Comparison of ENCODE assay signal across 9 cellular contexts in genomic region chr4:42282081-42282901, GRCh38.
DNase-seq lines count a peak whose midpoint lies in the region; ATAC-seq, FAIRE-seq and TF ChIP-seq lines count a peak whose summit lies in the region.
"Had no signal": no experiment of that assay in that cellular context is flagged by ENCODE, and none has a peak within 500 bp of the region (broad histone marks: within the 10 kb centered on the region; RNA-seq: fewer than 3 reads in every experiment).

No MANE protein-coding gene starts in this region.

- H3K4me2 ChIP-seq in A549 (peak overlapping the region; percentile 67), OCI-LY1 (ENCODE audit: low read length) (peak overlapping the region; percentile 27; the same call in 1 of the 2 replicates), mammary epithelial cell (ENCODE audit: insufficient read depth, low read depth, low read length) (peak overlapping the region; percentile 24)

- peak; percentile 93 to 97 for ATAC-seq in A549
- peak; percentile 84 for ATAC-seq in stimulated activated naive CD8-positive, alpha-beta T cell treated with anti-CD3 and anti-CD28 coated beads, Interleukin-15, amount 100 ng/mL, for 72 hours

- H4K20me1 ChIP-seq in OCI-LY1 (ENCODE audit: insufficient read depth, low read length) = no peaks in the 10 kb centered on the region
- H4K20me1 ChIP-seq in mammary epithelial cell (ENCODE audit: insufficient read depth, low read length) = no peaks in the 10 kb centered on the region

- H3K9me3 ChIP-seq in A549 (no peaks in the 10 kb centered on the region), OCI-LY1 (ENCODE audit: low read length) (no peaks in the 10 kb centered on the region), mammary epithelial cell (replicated peaks; ENCODE audit: insufficient read depth, low read length) (no peaks in the 10 kb centered on the region), kidney (ENCODE audit: control insufficient read depth in 1 of 2, low read length in 2 of 2) (no peaks in the 10 kb centered on the region)
- H3K9me3 ChIP-seq: SJSA1 had no signal

- no peak for TF ChIP-seq POLR2A in A549 (IDR thresholded peaks at IDR 0.05; ENCODE audit: low read length)

- no peaks in the 10 kb centered on the region for H3K9me3 Mint-ChIP-seq in stimulated activated naive CD8-positive, alpha-beta T cell treated with anti-CD3 and anti-CD28 coated beads, Interleukin-15, amount 100 ng/mL, for 72 hours

- TF ChIP-seq EP300 in A549 (IDR thresholded peaks at IDR 0.05) = no peak
- TF ChIP-seq EP300 in Ishikawa (IDR thresholded peaks at IDR 0.05; ENCODE audit: borderline replicate concordance) = no peak

- H3K27me3 Mint-ChIP-seq in stimulated activated naive CD8-positive, alpha-beta T cell treated with anti-CD3 and anti-CD28 coated beads, Interleukin-15, amount 100 ng/mL, for 72 hours = peaks cover 27% of the 10 kb centered on the region

- POLR2A ChIA-PET in A549 (lab: Yijun Ruan, JAX) = no interaction called here

- H3K27ac ChIP-seq in A549 (no peak overlapping the region), OCI-LY1 (ENCODE audit: low read depth, low read length, poor library complexity, severe bottlenecking) (no peak overlapping the region), mammary epithelial cell (ENCODE audit: insufficient read depth, low read depth, low read length) (no peak overlapping the region), kidney (ENCODE audit: low read depth in 2 of 2, low read length in 2 of 2) (no peak overlapping the region)
- H3K27ac ChIP-seq: SJSA1 had no signal

- no TSS peak for BruUV-seq in mammary epithelial cell (replicated peaks; lab: Mats Ljungman, UMichigan)

- in situ Hi-C loops in mammary epithelial cell (cut with MboI; ENCODE audit: low sequenced_read_pairs in 2 of 2) = loop anchor here in 1 of 2 donors (10.0 kb wide), 1 partner anchor 243 kb away; no protein-coding TSS in a partner anchor

- peaks cover 10% of the 10 kb centered on the region for H3K4me1 Mint-ChIP-seq in stimulated activated naive CD8-positive, alpha-beta T cell treated with anti-CD3 and anti-CD28 coated beads, Interleukin-15, amount 100 ng/mL, for 72 hours

- H3K9me2 ChIP-seq in OCI-LY1 (ENCODE audit: low read depth, low read length) = no peaks in the 10 kb centered on the region

- no peak overlapping the region for H3K27ac Mint-ChIP-seq in stimulated activated naive CD8-positive, alpha-beta T cell treated with anti-CD3 and anti-CD28 coated beads, Interleukin-15, amount 100 ng/mL, for 72 hours

- H3K4me3 Mint-ChIP-seq in stimulated activated naive CD8-positive, alpha-beta T cell treated with anti-CD3 and anti-CD28 coated beads, Interleukin-15, amount 100 ng/mL, for 72 hours = no peak overlapping the region

- 0 out of 3 replicates have a peak, but pooled peaks cover 8% of the 10 kb centered on the region for H3K4me1 ChIP-seq in A549
- peaks cover 14% of the 10 kb centered on the region for H3K4me1 ChIP-seq in OCI-LY1 (ENCODE audit: insufficient read depth, low read length, severe bottlenecking)
- H3K4me1 ChIP-seq in mammary epithelial cell (ENCODE audit: insufficient read depth, low read length) = peaks cover 6% of the 10 kb centered on the region
- no peaks in the 10 kb centered on the region for H3K4me1 ChIP-seq in kidney (ENCODE audit: control insufficient read depth in 1 of 2, insufficient read depth in 1 of 2, low read depth in 1 of 2, low read length in 2 of 2)
- H3K4me1 ChIP-seq: SJSA1 had no signal

- H3K27me3 ChIP-seq in OCI-LY1 (ENCODE audit: insufficient read depth, low read length) (no peaks in the 10 kb centered on the region), mammary epithelial cell (ENCODE audit: insufficient read depth, low read length) (no peaks in the 10 kb centered on the region)
- H3K27me3 ChIP-seq: SJSA1 had no signal

- no peak for FAIRE-seq in A549 (lab: Jason Lieb, UNC)
- peak; percentile 95 for FAIRE-seq in G401.6 (lab: Jason Lieb, UNC)
- FAIRE-seq in kidney (lab: Jason Lieb, UNC) = peak; percentile 63

- H3K79me2 ChIP-seq in OCI-LY1 (ENCODE audit: insufficient read depth, low read length) (no peaks in the 10 kb centered on the region), mammary epithelial cell (ENCODE audit: insufficient read depth, low read length) (no peaks in the 10 kb centered on the region)

- dilution Hi-C loops in mammary epithelial cell (cut with HindIII; ENCODE audit: low sequenced_read_pairs) = no loop called here

- CTCF ChIA-PET in A549 (lab: Yijun Ruan, JAX) = interaction anchor here (0.6 to 3.5 kb wide), 16 partner anchors 8 to 395 kb away, joined by 3 to 26 read pairs (median 3); partner anchors contain the start of gene SLC30A9
- CTCF ChIA-PET in mammary epithelial cell (lab: Charles Lee; ENCODE audit: low non-redundant PET) = no interaction called here

- no peaks in the 10 kb centered on the region for H3K36me3 ChIP-seq in OCI-LY1 (ENCODE audit: insufficient read depth, low read length)
- H3K36me3 ChIP-seq in mammary epithelial cell (ENCODE audit: insufficient read depth, low read length) = no peaks in the 10 kb centered on the region
- no peaks in the 10 kb centered on the region for H3K36me3 ChIP-seq in kidney (ENCODE audit: control insufficient read depth in 1 of 2, insufficient read depth in 2 of 2, low read length in 2 of 2)
- H3K36me3 ChIP-seq: SJSA1 had no signal

- peak; percentile 62 for TF ChIP-seq CTCF in A549 (IDR thresholded peaks at IDR 0.05)
- peak; percentile 90 for TF ChIP-seq CTCF in OCI-LY1 (IDR thresholded peaks at IDR 0.05; ENCODE audit: low read length)
- TF ChIP-seq CTCF in mammary epithelial cell (conservative IDR thresholded peaks at IDR 0.05 in 1 of 2, IDR thresholded peaks at IDR 0.05 in 1 of 2; ENCODE audit: extremely low read depth in 1 of 2, insufficient read depth in 1 of 2, low read depth in 1 of 2, low read length in 2 of 2) = peak; percentile 65 to 72
- TF ChIP-seq CTCF in kidney (IDR thresholded peaks at IDR 0.05; ENCODE audit: borderline replicate concordance, extremely low read depth, insufficient read depth) = peak; percentile 77

- H3K9ac ChIP-seq in OCI-LY1 (ENCODE audit: low read length) (no peak overlapping the region), mammary epithelial cell (ENCODE audit: insufficient read depth, low read length) (no peak overlapping the region), kidney (ENCODE audit: low read length in 2 of 2) (no peak overlapping the region)

- intact Hi-C loops in mammary epithelial cell (cut with micrococcal nuclease) = loop anchor here (1.0 to 5.0 kb wide), 3 partner anchors 237 to 1000 kb away; no protein-coding TSS in a partner anchor
- intact Hi-C loops in kidney (cut with DNase I) = loop anchor here (5.0 kb wide), 1 partner anchor 240 kb away; no protein-coding TSS in a partner anchor

- TF ChIP-seq RAD21 in A549 (conservative IDR thresholded peaks at IDR 0.05 in 1 of 2, IDR thresholded peaks at IDR 0.05 in 1 of 2) = peak; percentile 67 to 68; a peak in 4 of 5 replicates
- peak; percentile 84 for TF ChIP-seq RAD21 in Ishikawa (IDR thresholded peaks at IDR 0.05; ENCODE audit: low read depth)

- DNase-seq in A549 (ENCODE audit: low read depth in 1 of 2, low spot score in 1 of 2) (peak; percentile 47 to 63), H4 (ENCODE audit: low spot score) (peak; percentile 67), mammary epithelial cell (peak; percentile 37), kidney (no peak)
- peak; percentile 33 to 34 for DNase-seq in stimulated activated naive CD8-positive, alpha-beta T cell treated with anti-CD3 and anti-CD28 coated beads, Interleukin-15, amount 100 ng/mL, for 72 hours

- no peaks in the 10 kb centered on the region for H3F3A ChIP-seq in OCI-LY1 (ENCODE audit: insufficient read depth, low read length)

- H3K4me3 ChIP-seq in A549 (no peak overlapping the region; the same call in 2 of the 3 replicates), OCI-LY1 (ENCODE audit: low read depth, low read length, poor library complexity, severe bottlenecking) (no peak overlapping the region), mammary epithelial cell (replicated peaks in 1 of 3; ENCODE audit: insufficient read depth in 1 of 3, low read depth in 2 of 3, low read length in 3 of 3) (no peak overlapping the region), kidney (ENCODE audit: low read length in 2 of 2) (peak overlapping the region; percentile 36 to 37)
- H3K4me3 ChIP-seq: SJSA1 had no signal

- 18% methylated on average over 12 of the region's 12 CpGs for WGBS in A549 (ENCODE audit: missing lambda C conversion rate)
- WGBS in mammary epithelial cell (ENCODE audit: low coverage, missing lambda C conversion rate) = 9% methylated on average over 10 of the region's 12 CpGs

- no peak overlapping the region for H2AFZ ChIP-seq in OCI-LY1 (ENCODE audit: low read length)
- peak overlapping the region; percentile 17 for H2AFZ ChIP-seq in mammary epithelial cell (ENCODE audit: low read depth, low read length)

TF ChIP-seq in A549, 52 proteins besides CTCF, POLR2A, EP300 and RAD21:
- TF ChIP-seq MYC (IDR thresholded peaks at IDR 0.05; ENCODE audit: borderline replicate concordance, low read length) = no peak
- TF ChIP-seq SMC3 (IDR thresholded peaks at IDR 0.05) = peak; percentile 35

TF ChIP-seq in Ishikawa, 13 proteins besides CTCF, POLR2A, EP300 and RAD21 (continues in another document):
- TF ChIP-seq, protein P1, sequence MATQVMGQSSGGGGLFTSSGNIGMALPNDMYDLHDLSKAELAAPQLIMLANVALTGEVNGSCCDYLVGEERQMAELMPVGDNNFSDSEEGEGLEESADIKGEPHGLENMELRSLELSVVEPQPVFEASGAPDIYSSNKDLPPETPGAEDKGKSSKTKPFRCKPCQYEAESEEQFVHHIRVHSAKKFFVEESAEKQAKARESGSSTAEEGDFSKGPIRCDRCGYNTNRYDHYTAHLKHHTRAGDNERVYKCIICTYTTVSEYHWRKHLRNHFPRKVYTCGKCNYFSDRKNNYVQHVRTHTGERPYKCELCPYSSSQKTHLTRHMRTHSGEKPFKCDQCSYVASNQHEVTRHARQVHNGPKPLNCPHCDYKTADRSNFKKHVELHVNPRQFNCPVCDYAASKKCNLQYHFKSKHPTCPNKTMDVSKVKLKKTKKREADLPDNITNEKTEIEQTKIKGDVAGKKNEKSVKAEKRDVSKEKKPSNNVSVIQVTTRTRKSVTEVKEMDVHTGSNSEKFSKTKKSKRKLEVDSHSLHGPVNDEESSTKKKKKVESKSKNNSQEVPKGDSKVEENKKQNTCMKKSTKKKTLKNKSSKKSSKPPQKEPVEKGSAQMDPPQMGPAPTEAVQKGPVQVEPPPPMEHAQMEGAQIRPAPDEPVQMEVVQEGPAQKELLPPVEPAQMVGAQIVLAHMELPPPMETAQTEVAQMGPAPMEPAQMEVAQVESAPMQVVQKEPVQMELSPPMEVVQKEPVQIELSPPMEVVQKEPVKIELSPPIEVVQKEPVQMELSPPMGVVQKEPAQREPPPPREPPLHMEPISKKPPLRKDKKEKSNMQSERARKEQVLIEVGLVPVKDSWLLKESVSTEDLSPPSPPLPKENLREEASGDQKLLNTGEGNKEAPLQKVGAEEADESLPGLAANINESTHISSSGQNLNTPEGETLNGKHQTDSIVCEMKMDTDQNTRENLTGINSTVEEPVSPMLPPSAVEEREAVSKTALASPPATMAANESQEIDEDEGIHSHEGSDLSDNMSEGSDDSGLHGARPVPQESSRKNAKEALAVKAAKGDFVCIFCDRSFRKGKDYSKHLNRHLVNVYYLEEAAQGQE (IDR thresholded peaks at IDR 0.05; ENCODE audit: low read depth) = no peak
- 0 out of 2 replicates have a peak, but pooled peaks have one; percentile 42 for TF ChIP-seq YY1 (IDR thresholded peaks at IDR 0.05; ENCODE audit: low read depth)

Comparison
In these comparisons a context has a peak if more than half of its experiments do, and no peak if none do; other contexts are left out.
1. H3K4me3 ChIP-seq: peak in kidney (2 of 2); none in A549 (single experiment), OCI-LY1 (single experiment) and mammary epithelial cell (0 of 3).
2. Peak in every context shown above with its lines, with median percentiles within 50 percentile points of each other: H3K4me2 ChIP-seq and CTCF ChIP-seq.